13 cellular contexts compared by ENCODE assay signal in the genomic region with DNA sequence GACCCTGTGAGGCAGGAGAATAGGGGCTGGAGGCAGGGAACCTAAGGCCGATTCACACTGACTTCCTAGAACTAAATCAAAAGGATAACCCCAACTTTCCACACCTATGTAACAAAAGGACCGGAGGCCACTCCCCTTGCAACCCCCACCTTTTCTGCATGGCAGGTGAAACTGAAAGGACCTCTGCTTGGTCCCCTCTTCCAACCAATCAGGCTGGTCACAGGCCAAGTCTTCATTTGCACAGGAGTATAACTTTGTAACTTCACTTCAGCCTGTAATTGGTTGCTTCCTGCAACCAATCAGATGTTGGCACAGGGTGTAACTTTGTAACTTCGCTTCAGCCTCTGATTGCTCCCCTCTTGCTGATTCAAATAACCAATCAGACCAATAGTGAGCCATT.
DNase-seq lines count a peak whose midpoint lies in the region; ATAC-seq and TF ChIP-seq lines count a peak whose summit lies in the region.
"Had no signal": no experiment of that assay in that cellular context is flagged by ENCODE, and none has a peak within 500 bp of the region (broad histone marks: within the 10 kb centered on the region; RNA-seq: fewer than 3 reads in every experiment).

No MANE protein-coding gene starts in this region.

- peaks cover 97% of the 10 kb centered on the region for H3K36me3 Mint-ChIP-seq in Caco-2 (ENCODE audit: insufficient read depth, unreplicated experiment)
- peaks cover 5% of the 10 kb centered on the region for H3K36me3 Mint-ChIP-seq in activated naive CD4-positive, alpha-beta T cell treated with anti-CD3 and anti-CD28 coated beads, Interleukin-2, amount 50 U/mL, for 24 hours

- no peak overlapping the region for H3K4me3 Mint-ChIP-seq in Caco-2 (ENCODE audit: unreplicated experiment)
- H3K4me3 Mint-ChIP-seq in activated naive CD4-positive, alpha-beta T cell treated with anti-CD3 and anti-CD28 coated beads, Interleukin-2, amount 50 U/mL, for 24 hours, result peak overlapping the region; percentile 77

- H3K9me2 ChIP-seq in Karpas-422 (replicated peaks; ENCODE audit: insufficient read depth, low read length), result no peaks in the 10 kb centered on the region

- H3K4me1 ChIP-seq in Caco-2, result peaks cover 92% of the 10 kb centered on the region
- H3K4me1 ChIP-seq in Karpas-422 (ENCODE audit: low read length), result peaks cover 44% of the 10 kb centered on the region
- peaks cover 74 to 87% of the 10 kb centered on the region in 2 experiments for H3K4me1 ChIP-seq in neutrophil (ENCODE audit: control insufficient read depth in 1 of 2, insufficient read depth in 1 of 2, low read depth in 1 of 2, low read length in 1 of 2)

- H3K27ac ChIP-seq in Karpas-422 (ENCODE audit: low read length), result no peak overlapping the region
- H3K27ac ChIP-seq in neutrophil, result peak overlapping the region; percentile 95

- no peak for ATAC-seq in GM18511 (IDR thresholded peaks at IDR 0.05; ENCODE audit: unreplicated experiment)

- no peaks in the 10 kb centered on the region for H3K27me3 Mint-ChIP-seq in Caco-2 (ENCODE audit: insufficient read depth, unreplicated experiment)
- no peaks in the 10 kb centered on the region for H3K27me3 Mint-ChIP-seq in activated naive CD4-positive, alpha-beta T cell treated with anti-CD3 and anti-CD28 coated beads, Interleukin-2, amount 50 U/mL, for 24 hours

- DNase-seq in Caco-2 (no peak), Karpas-422 (peak; percentile 59), CD1c-positive myeloid dendritic cell (ENCODE audit: extremely low spot score) (no peak), SIG-M5 treated with dmso at 0.1 percent for 504 hours (lab: John Stamatoyannopoulos, UW; ENCODE audit: unreplicated experiment) (no peak), UCSD-AML1 (lab: John Stamatoyannopoulos, UW; ENCODE audit: unreplicated experiment) (no peak)
- DNase-seq: cerebellar nuclear complex, erythroblast, Kasumi-1, kidney, NCI-H524 had no signal

- H4K20me1 ChIP-seq in Karpas-422 (ENCODE audit: insufficient read depth, low read depth, low read length), result no peaks in the 10 kb centered on the region

- no peak overlapping the region for H3K4me2 ChIP-seq in Karpas-422 (ENCODE audit: low read depth, low read length, poor library complexity, severe bottlenecking)

- H3K4me1 Mint-ChIP-seq in Caco-2 (ENCODE audit: low read depth, unreplicated experiment), result peaks cover 80% of the 10 kb centered on the region
- H3K4me1 Mint-ChIP-seq in activated naive CD4-positive, alpha-beta T cell treated with anti-CD3 and anti-CD28 coated beads, Interleukin-2, amount 50 U/mL, for 24 hours, result peaks cover 95% of the 10 kb centered on the region

- H3K27ac Mint-ChIP-seq in Caco-2 (ENCODE audit: unreplicated experiment), result peak overlapping the region; percentile 76
- H3K27ac Mint-ChIP-seq in activated naive CD4-positive, alpha-beta T cell treated with anti-CD3 and anti-CD28 coated beads, Interleukin-2, amount 50 U/mL, for 24 hours, result peak overlapping the region; percentile 92

- POLR2A ChIA-PET in Caco-2 (lab: Charles Lee), result no interaction called here

- no TSS peak for BruUV-seq in Caco-2 (replicated peaks; lab: Mats Ljungman, UMichigan)

- no peak overlapping the region for H2AFZ ChIP-seq in Karpas-422 (ENCODE audit: low read length)

- CTCF ChIA-PET in Caco-2 (lab: Charles Lee), result interaction anchor here (0.6 kb wide), 1 partner anchor 239 kb away, joined by 4 read pairs; no protein-coding TSS in a partner anchor

- H3K27me3 ChIP-seq in Caco-2 (replicated peaks; ENCODE audit: control insufficient read depth, insufficient read depth, low read length), result no peaks in the 10 kb centered on the region
- no peaks in the 10 kb centered on the region for H3K27me3 ChIP-seq in Karpas-422 (ENCODE audit: low read length)
- no peaks in the 10 kb centered on the region for H3K27me3 ChIP-seq in neutrophil

- H3K9ac ChIP-seq in Karpas-422 (ENCODE audit: low read length), result no peak overlapping the region

- H3K9me3 ChIP-seq in Caco-2, result no peaks in the 10 kb centered on the region
- H3K9me3 ChIP-seq in Karpas-422 (ENCODE audit: low read length), result no peaks in the 10 kb centered on the region
- no peaks in the 10 kb centered on the region for H3K9me3 ChIP-seq in neutrophil

- intact Hi-C loops in Caco-2 (cut with micrococcal nuclease; ENCODE audit: unreplicated experiment), result no loop called here

- peaks cover 97% of the 10 kb centered on the region for H3K79me2 ChIP-seq in Karpas-422 (ENCODE audit: low read length)

- H3K4me3 ChIP-seq in Caco-2 (ENCODE audit: low read depth, low read length), result no peak overlapping the region
- no peak overlapping the region for H3K4me3 ChIP-seq in Karpas-422 (ENCODE audit: low read length)
- no peak overlapping the region for H3K4me3 ChIP-seq in neutrophil (ENCODE audit: low read depth in 1 of 2, low read length in 1 of 2)

- H3K9me3 Mint-ChIP-seq in Caco-2 (ENCODE audit: unreplicated experiment), result peaks cover 8% of the 10 kb centered on the region
- H3K9me3 Mint-ChIP-seq in activated naive CD4-positive, alpha-beta T cell treated with anti-CD3 and anti-CD28 coated beads, Interleukin-2, amount 50 U/mL, for 24 hours, result no peaks in the 10 kb centered on the region

- TF ChIP-seq CTCF in Caco-2 (IDR thresholded peaks at IDR 0.05; ENCODE audit: insufficient read depth in 1 of 2, low read depth in 1 of 2, low read length in 1 of 2, severe bottlenecking in 1 of 2, unreplicated experiment in 1 of 2) (no peak), neutrophil (IDR thresholded peaks at IDR 0.05) (no peak)

- H3K36me3 ChIP-seq in Caco-2 (ENCODE audit: control insufficient read depth, insufficient read depth, low read length), result no peaks in the 10 kb centered on the region; the same call in 1 of the 2 replicates
- H3K36me3 ChIP-seq in Karpas-422 (ENCODE audit: insufficient read depth, low read length), result peaks cover 21% of the 10 kb centered on the region
- peaks cover 8% of the 10 kb centered on the region for H3K36me3 ChIP-seq in neutrophil
